ENCODE assay signal across 9 cellular contexts in genomic region chr20:53656653-53657288, GRCh38.
DNase-seq lines count a peak whose midpoint lies in the region; TF ChIP-seq lines count a peak whose summit lies in the region.
"Had no signal": no experiment of that assay in that cellular context is flagged by ENCODE, and none has a peak within 500 bp of the region (broad histone marks: within the 10 kb centered on the region; RNA-seq: fewer than 3 reads in every experiment).

No MANE protein-coding gene starts in this region.

- H3K4me1 ChIP-seq in SK-N-SH (ENCODE audit: control insufficient read depth in 1 of 2, insufficient read depth in 2 of 2, low read depth in 1 of 2, low read length in 1 of 2) (peaks cover 19 to 55% of the 10 kb centered on the region in 2 experiments; a peak in 3 of 4 replicates), subcutaneous abdominal adipose tissue (ENCODE audit: control insufficient read depth in 5 of 5, insufficient read depth in 5 of 5, low read length in 5 of 5) (peaks cover 0 to 61% (median 42%) of the 10 kb centered on the region in 5 donors)

- no peaks in the 10 kb centered on the region for H4K20me1 ChIP-seq in SK-N-SH (ENCODE audit: insufficient read depth)

- WGBS in SK-N-SH (ENCODE audit: low lambda C conversion rate) = 60% methylated on average over 3 of the region's 3 CpGs

- H3K9ac ChIP-seq in SK-N-SH = peak overlapping the region; percentile 39; the same call in 1 of the 2 replicates
- peak overlapping the region in 2 of 5 donors; percentile 47 to 52 for H3K9ac ChIP-seq in subcutaneous abdominal adipose tissue (ENCODE audit: low read length in 5 of 5)

- peak overlapping the region; percentile 84 for H2AFZ ChIP-seq in SK-N-SH (ENCODE audit: low read depth)

- H3K27me3 ChIP-seq in SK-N-SH (ENCODE audit: insufficient read depth) (no peaks in the 10 kb centered on the region), subcutaneous abdominal adipose tissue (ENCODE audit: control insufficient read depth in 5 of 5, insufficient read depth in 4 of 5, low read length in 5 of 5) (no peaks in the 10 kb centered on the region)
- H3K27me3 ChIP-seq: BE2C had no signal

- peak overlapping the region; percentile 43 for H3K4me2 ChIP-seq in SK-N-SH

- H3K36me3 Mint-ChIP-seq in activated CD4-positive, alpha-beta T cell treated with anti-CD3 and anti-CD28 coated beads, Interleukin-2, amount 10 ng/mL, durations not matched to agents 7 days and 5 days (ENCODE audit: low read depth) = peaks cover 2% of the 10 kb centered on the region

- H3K4me1 Mint-ChIP-seq in activated CD4-positive, alpha-beta T cell treated with anti-CD3 and anti-CD28 coated beads, Interleukin-2, amount 10 ng/mL, durations not matched to agents 7 days and 5 days = peaks cover 85% of the 10 kb centered on the region

- H3K27me3 Mint-ChIP-seq in activated CD4-positive, alpha-beta T cell treated with anti-CD3 and anti-CD28 coated beads, Interleukin-2, amount 10 ng/mL, durations not matched to agents 7 days and 5 days = no peaks in the 10 kb centered on the region

- H3K4me3 ChIP-seq in SK-N-SH (ENCODE audit: low read depth in 2 of 2, low read length in 1 of 2) (no peak overlapping the region), subcutaneous abdominal adipose tissue (ENCODE audit: low read depth in 1 of 5, low read length in 5 of 5) (no peak overlapping the region)

- peaks cover 26% of the 10 kb centered on the region for H3F3A ChIP-seq in SK-N-SH (replicated peaks; ENCODE audit: insufficient read depth)

- H3K9me3 ChIP-seq in SK-N-SH (no peaks in the 10 kb centered on the region), subcutaneous abdominal adipose tissue (ENCODE audit: control insufficient read depth in 5 of 5, low read length in 5 of 5) (no peaks in the 10 kb centered on the region)
- H3K9me3 ChIP-seq: BE2C had no signal

- no peak overlapping the region for H3K4me3 Mint-ChIP-seq in activated CD4-positive, alpha-beta T cell treated with anti-CD3 and anti-CD28 coated beads, Interleukin-2, amount 10 ng/mL, durations not matched to agents 7 days and 5 days

- TF ChIP-seq CTCF in SK-N-SH (IDR thresholded peaks at IDR 0.05) = no peak

- no peaks in the 10 kb centered on the region for H3K79me2 ChIP-seq in SK-N-SH (ENCODE audit: insufficient read depth)

- POLR2A ChIA-PET in activated CD4-positive, alpha-beta T cell treated with anti-CD3 and anti-CD28 coated beads, Interleukin-2, amount 10 ng/mL, durations not matched to agents 7 days and 5 days (lab: Charles Lee) = no interaction called here
- POLR2A ChIA-PET in SK-N-SH (lab: Yijun Ruan, JAX) = no interaction called here

- no peaks in the 10 kb centered on the region for H3K36me3 ChIP-seq in SK-N-SH (replicated peaks in 1 of 2; ENCODE audit: control insufficient read depth in 1 of 2, insufficient read depth in 2 of 2, low read length in 1 of 2)
- H3K36me3 ChIP-seq in subcutaneous abdominal adipose tissue (ENCODE audit: control insufficient read depth in 5 of 5, insufficient read depth in 5 of 5, low read length in 5 of 5) = no peaks in the 10 kb centered on the region
- H3K36me3 ChIP-seq: BE2C had no signal

- TF ChIP-seq RAD21 in SK-N-SH (IDR thresholded peaks at IDR 0.05; ENCODE audit: low read length) = no peak

- CTCF ChIA-PET in activated CD4-positive, alpha-beta T cell treated with anti-CD3 and anti-CD28 coated beads, Interleukin-2, amount 10 ng/mL, durations not matched to agents 7 days and 5 days (lab: Charles Lee) = no interaction called here
- CTCF ChIA-PET in SK-N-SH (lab: Yijun Ruan, JAX) = interaction anchor here (1.3 kb wide), 1 partner anchor 260 kb away, joined by 3 read pairs; no protein-coding TSS in a partner anchor

- no peak for DNase-seq in activated CD4-positive, alpha-beta T cell treated with anti-CD3 and anti-CD28 coated beads, Interleukin-2, amount 10 ng/mL, durations not matched to agents 7 days and 5 days
- DNase-seq in activated CD4-positive, alpha-beta T cell treated with anti-CD3 and anti-CD28 coated beads for 48 hours = no peak
- DNase-seq in SK-N-SH (no peak), fibroblast of gingiva (ENCODE audit: low read depth) (peak; percentile 76), midbrain (lab: John Stamatoyannopoulos, UW) (no peak), DMS153 (lab: John Stamatoyannopoulos, UW) (no peak), NCI-H345 (lab: John Stamatoyannopoulos, UW) (no peak)
- DNase-seq: BE2C had no signal

- no peaks in the 10 kb centered on the region for H3K9me3 Mint-ChIP-seq in activated CD4-positive, alpha-beta T cell treated with anti-CD3 and anti-CD28 coated beads, Interleukin-2, amount 10 ng/mL, durations not matched to agents 7 days and 5 days

- no peak for TF ChIP-seq EP300 in SK-N-SH (IDR thresholded peaks at IDR 0.05; ENCODE audit: borderline replicate concordance in 1 of 2, low read depth in 1 of 2, low read length in 1 of 2)

- peak overlapping the region; percentile 64 to 80; a peak in 3 of 4 replicates for H3K27ac ChIP-seq in SK-N-SH (ENCODE audit: low read depth in 2 of 2, low read length in 1 of 2)
- peak overlapping the region; percentile 62 for H3K27ac ChIP-seq in subcutaneous abdominal adipose tissue (ENCODE audit: low read depth, low read length)

- no peaks in the 10 kb centered on the region for H3K9me2 ChIP-seq in SK-N-SH

- H3K27ac Mint-ChIP-seq in activated CD4-positive, alpha-beta T cell treated with anti-CD3 and anti-CD28 coated beads, Interleukin-2, amount 10 ng/mL, durations not matched to agents 7 days and 5 days = peak overlapping the region; percentile 42

TF ChIP-seq in SK-N-SH, 30 proteins besides CTCF, POLR2A, EP300 and RAD21:
- TF ChIP-seq MEF2A (IDR thresholded peaks at IDR 0.05; ENCODE audit: borderline replicate concordance, low read depth) (no peak), USF2 (IDR thresholded peaks at IDR 0.05; ENCODE audit: borderline replicate concordance, low read depth, low read length) (no peak)
